Comparison of ENCODE assay signal across 8 cellular contexts in genomic region chr6:121436966-121437756, GRCh38. TPM values are rescaled to one million over a fixed set of nuclear protein-coding genes. Genes with fewer than 3 reads are reported as not detected.
A peak's percentile ranks its signal among the peaks of the same experiment; 100 is the strongest.
DNase-seq lines count a peak whose midpoint lies in the region; ATAC-seq and TF ChIP-seq lines count a peak whose summit lies in the region.

No MANE protein-coding gene starts in this region.

- ATAC-seq in activated CD4-positive, alpha-beta T cell treated with anti-CD3 and anti-CD28 coated beads for 36 hours: no peak
- ATAC-seq in foreskin keratinocyte: peak; percentile 19
- no peak for ATAC-seq in activated CD4-positive, CD25-positive, alpha-beta regulatory T cell treated with anti-CD3 and anti-CD28 coated beads, Interleukin-2, amount 50 U/mL, for 24 hours

- no peaks in the 10 kb centered on the region for H3K36me3 Mint-ChIP-seq in activated CD4-positive, alpha-beta T cell treated with anti-CD3 and anti-CD28 coated beads for 36 hours (ENCODE audit: low read depth)
- no peaks in the 10 kb centered on the region for H3K36me3 Mint-ChIP-seq in activated T-helper 1 cell treated with anti-CD3 and anti-CD28 coated beads, Interleukin-12 subunit alpha, Interleukin-12 subunit beta, Interleukin-2, Interleukin-4 antibody, amounts not matched to agents 30 ng/mL and 10 ng/mL and 1 ng/mL, durations not matched to agents 14 hours and 24 hours and 36 hours (ENCODE audit: low read depth)
- H3K36me3 Mint-ChIP-seq in neural crest cell (ENCODE audit: low read depth): no peaks in the 10 kb centered on the region

- TF ChIP-seq CTCF in foreskin keratinocyte (conservative IDR thresholded peaks at IDR 0.05) (no peak), neural crest cell (conservative IDR thresholded peaks at IDR 0.05) (no peak)

- POLR2A ChIA-PET in activated CD4-positive, alpha-beta T cell treated with anti-CD3 and anti-CD28 coated beads for 36 hours (lab: Charles Lee): no interaction called here

- peaks cover 18% of the 10 kb centered on the region for H3K4me1 ChIP-seq in foreskin keratinocyte

- H3K27ac Mint-ChIP-seq in activated CD4-positive, alpha-beta T cell treated with anti-CD3 and anti-CD28 coated beads for 36 hours: peak overlapping the region; percentile 42
- no peak overlapping the region for H3K27ac Mint-ChIP-seq in activated T-helper 1 cell treated with anti-CD3 and anti-CD28 coated beads, Interleukin-12 subunit alpha, Interleukin-12 subunit beta, Interleukin-2, Interleukin-4 antibody, amounts not matched to agents 30 ng/mL and 10 ng/mL and 1 ng/mL, durations not matched to agents 14 hours and 24 hours and 36 hours
- peak overlapping the region; percentile 98 for H3K27ac Mint-ChIP-seq in neural crest cell (ENCODE audit: unreplicated experiment)

- H3K9me3 Mint-ChIP-seq in activated CD4-positive, alpha-beta T cell treated with anti-CD3 and anti-CD28 coated beads for 36 hours (ENCODE audit: low read depth): no peaks in the 10 kb centered on the region
- no peaks in the 10 kb centered on the region for H3K9me3 Mint-ChIP-seq in activated T-helper 1 cell treated with anti-CD3 and anti-CD28 coated beads, Interleukin-12 subunit alpha, Interleukin-12 subunit beta, Interleukin-2, Interleukin-4 antibody, amounts not matched to agents 30 ng/mL and 10 ng/mL and 1 ng/mL, durations not matched to agents 14 hours and 24 hours and 36 hours
- no peaks in the 10 kb centered on the region for H3K9me3 Mint-ChIP-seq in neural crest cell

- H3K27me3 Mint-ChIP-seq in activated CD4-positive, alpha-beta T cell treated with anti-CD3 and anti-CD28 coated beads for 36 hours: peaks cover 23% of the 10 kb centered on the region
- H3K27me3 Mint-ChIP-seq in activated T-helper 1 cell treated with anti-CD3 and anti-CD28 coated beads, Interleukin-12 subunit alpha, Interleukin-12 subunit beta, Interleukin-2, Interleukin-4 antibody, amounts not matched to agents 30 ng/mL and 10 ng/mL and 1 ng/mL, durations not matched to agents 14 hours and 24 hours and 36 hours (ENCODE audit: insufficient read depth): peaks cover 40% of the 10 kb centered on the region
- H3K27me3 Mint-ChIP-seq in neural crest cell (ENCODE audit: low read depth): no peaks in the 10 kb centered on the region

- intact Hi-C loops in activated CD4-positive, alpha-beta T cell treated with anti-CD3 and anti-CD28 coated beads for 36 hours (cut with DNase I, micrococcal nuclease): loop anchor here in 1 of 2 experiments (10.0 kb wide), 2 partner anchors 748 to 1098 kb away; no protein-coding TSS in a partner anchor
- intact Hi-C loops in activated T-helper 1 cell treated with anti-CD3 and anti-CD28 coated beads, Interleukin-12 subunit alpha, Interleukin-12 subunit beta, Interleukin-2, Interleukin-4 antibody, amounts not matched to agents 30 ng/mL and 10 ng/mL and 1 ng/mL, durations not matched to agents 14 hours and 24 hours and 36 hours (cut with micrococcal nuclease): no loop called here

- H3K27ac ChIP-seq in foreskin keratinocyte: peak overlapping the region; percentile 74

- peak; percentile 41 for DNase-seq in activated CD4-positive, alpha-beta T cell treated with anti-CD3 and anti-CD28 coated beads for 36 hours
- no peak for DNase-seq in activated CD4-positive, alpha-beta T cell treated with anti-CD3 and anti-CD28 coated beads for 1 hour
- no peak for DNase-seq in activated T-helper 1 cell treated with anti-CD3 and anti-CD28 coated beads, Interleukin-12 subunit alpha, Interleukin-12 subunit beta, Interleukin-2, Interleukin-4 antibody, amounts not matched to agents 30 ng/mL and 10 ng/mL and 1 ng/mL, durations not matched to agents 14 hours and 24 hours and 36 hours (ENCODE audit: low spot score)
- DNase-seq in foreskin keratinocyte: peak in 1 of 2 donors; percentile 33
- DNase-seq in neural crest cell (ENCODE audit: low read depth, low spot score): peak; percentile 55
- no peak for DNase-seq in NCI-H1930 (lab: John Stamatoyannopoulos, UW)
- no peak for DNase-seq in activated gamma-delta T cell (lab: John Stamatoyannopoulos, UW)

- H3K4me1 Mint-ChIP-seq in activated CD4-positive, alpha-beta T cell treated with anti-CD3 and anti-CD28 coated beads for 36 hours: peaks cover 18% of the 10 kb centered on the region
- peaks cover 22% of the 10 kb centered on the region for H3K4me1 Mint-ChIP-seq in activated T-helper 1 cell treated with anti-CD3 and anti-CD28 coated beads, Interleukin-12 subunit alpha, Interleukin-12 subunit beta, Interleukin-2, Interleukin-4 antibody, amounts not matched to agents 30 ng/mL and 10 ng/mL and 1 ng/mL, durations not matched to agents 14 hours and 24 hours and 36 hours (ENCODE audit: low read depth)
- peaks cover 49% of the 10 kb centered on the region for H3K4me1 Mint-ChIP-seq in neural crest cell

- no peaks in the 10 kb centered on the region for H3K27me3 ChIP-seq in foreskin keratinocyte

- H3K4me3 Mint-ChIP-seq in activated CD4-positive, alpha-beta T cell treated with anti-CD3 and anti-CD28 coated beads for 36 hours: peak overlapping the region; percentile 75
- peak overlapping the region; percentile 72 for H3K4me3 Mint-ChIP-seq in activated T-helper 1 cell treated with anti-CD3 and anti-CD28 coated beads, Interleukin-12 subunit alpha, Interleukin-12 subunit beta, Interleukin-2, Interleukin-4 antibody, amounts not matched to agents 30 ng/mL and 10 ng/mL and 1 ng/mL, durations not matched to agents 14 hours and 24 hours and 36 hours
- peak overlapping the region; percentile 97 for H3K4me3 Mint-ChIP-seq in neural crest cell

- CTCF ChIA-PET in activated CD4-positive, alpha-beta T cell treated with anti-CD3 and anti-CD28 coated beads for 36 hours (lab: Charles Lee): interaction anchor here (1.4 kb wide), 1 partner anchor 9 kb away, joined by 3 read pairs; no protein-coding TSS in a partner anchor

RNA-seq across cellular contexts. Expression of gene GJA1, which starts 1.7 kb away (rescaled TPM):
- under 1 TPM; 0.09 to 0.14 TPM for total RNA-seq in activated CD4-positive, alpha-beta T cell treated with anti-CD3 and anti-CD28 coated beads for 36 hours
- not detected in 2 replicates for total RNA-seq in activated T-helper 1 cell treated with anti-CD3 and anti-CD28 coated beads, Interleukin-12 subunit alpha, Interleukin-12 subunit beta, Interleukin-2, Interleukin-4 antibody, amounts not matched to agents 30 ng/mL and 10 ng/mL and 1 ng/mL, durations not matched to agents 14 hours and 24 hours and 36 hours
- total RNA-seq in foreskin keratinocyte: 70.7 and 79.8 TPM in 2 replicates
- 33.8 and 44.4 TPM in 2 replicates for polyA plus RNA-seq in foreskin keratinocyte
- 91.2 and 92.6 TPM in 2 replicates for total RNA-seq in neural crest cell

Comparison
In these comparisons a context has a peak if more than half of its experiments do, and no peak if none do; other contexts are left out.
1. DNase-seq: peak in activated CD4-positive, alpha-beta T cell treated with anti-CD3 and anti-CD28 coated beads for 36 hours (single experiment) and neural crest cell (single experiment); none in activated CD4-positive, alpha-beta T cell treated with anti-CD3 and anti-CD28 coated beads for 1 hour (single experiment), activated T-helper 1 cell treated with anti-CD3 and anti-CD28 coated beads, Interleukin-12 subunit alpha, Interleukin-12 subunit beta, Interleukin-2, Interleukin-4 antibody, amounts not matched to agents 30 ng/mL and 10 ng/mL and 1 ng/mL, durations not matched to agents 14 hours and 24 hours and 36 hours (single experiment), NCI-H1930 (0 of 2) and activated gamma-delta T cell (single experiment).
2. RNA of gene GJA1, which starts 1.7 kb away (total RNA-seq): 91.2 to 92.6 TPM in neural crest cell and 70.7 to 79.8 TPM in foreskin keratinocyte; 0.09 to 0.14 TPM in activated CD4-positive, alpha-beta T cell treated with anti-CD3 and anti-CD28 coated beads for 36 hours and not detected in activated T-helper 1 cell treated with anti-CD3 and anti-CD28 coated beads, Interleukin-12 subunit alpha, Interleukin-12 subunit beta, Interleukin-2, Interleukin-4 antibody, amounts not matched to agents 30 ng/mL and 10 ng/mL and 1 ng/mL, durations not matched to agents 14 hours and 24 hours and 36 hours; every median in the first group is over 10 times any median in the second.
3. Peak in every context shown above with its lines, with median percentiles within 50 percentile points of each other: H3K4me3 Mint-ChIP-seq.